1 cellular context compared by ENCODE assay signal in genomic region chr16:89711601-89712475, GRCh38.
TF ChIP-seq lines count a peak whose summit lies in the region.

No MANE protein-coding gene starts in this region.

TF ChIP-seq in K562, 482 proteins besides CTCF, POLR2A, EP300 and RAD21 (continued from another document and continues in another):
- TF ChIP-seq GABPB1 (CRISPR knock-in tag; IDR thresholded peaks at IDR 0.05) (no peak), E2F4 (CRISPR knock-in tag; IDR thresholded peaks at IDR 0.05; ENCODE audit: low read depth) (no peak), VEZF1 (CRISPR knock-in tag; IDR thresholded peaks at IDR 0.05) (peak; percentile 67), SLC30A9 (CRISPR knock-in tag; IDR thresholded peaks at IDR 0.05) (no peak), HDGF (IDR thresholded peaks at IDR 0.05) (no peak), ZNF589 (CRISPR knock-in tag; IDR thresholded peaks at IDR 0.05; ENCODE audit: low read depth) (no peak), PATZ1 (CRISPR knock-in tag; IDR thresholded peaks at IDR 0.05; ENCODE audit: borderline replicate concordance) (no peak), HIVEP1 (CRISPR knock-in tag; IDR thresholded peaks at IDR 0.05) (0 out of 2 replicates have a peak, but pooled peaks have one; percentile 10), PHB2 (IDR thresholded peaks at IDR 0.05; ENCODE audit: low read depth) (no peak), ZNF551 (CRISPR knock-in tag; IDR thresholded peaks at IDR 0.05) (no peak), THAP7 (CRISPR knock-in tag; IDR thresholded peaks at IDR 0.05) (no peak), PCBP2 (IDR thresholded peaks at IDR 0.05; ENCODE audit: low read depth, low read length, poor library complexity, severe bottlenecking) (no peak), THRA (IDR thresholded peaks at IDR 0.05) (no peak), TRIM24 (IDR thresholded peaks at IDR 0.05) (no peak), ZNF57 (CRISPR knock-in tag; IDR thresholded peaks at IDR 0.05) (no peak), ZNF3 (CRISPR knock-in tag; IDR thresholded peaks at IDR 0.05) (no peak), ZNF518B (CRISPR knock-in tag; IDR thresholded peaks at IDR 0.05) (no peak), DPF2 (IDR thresholded peaks at IDR 0.05) (no peak), TAF7 (tag; IDR thresholded peaks at IDR 0.05) (no peak), ARHGAP35 (IDR thresholded peaks at IDR 0.05; ENCODE audit: partially characterized antibody) (no peak), HINFP (tag; conservative IDR thresholded peaks at IDR 0.05; ENCODE audit: low read depth) (no peak), ZNF263 (CRISPR knock-in tag; IDR thresholded peaks at IDR 0.05; ENCODE audit: borderline replicate concordance) (0 out of 2 replicates have a peak, but pooled peaks have one; percentile 20), CBFA2T3 (IDR thresholded peaks at IDR 0.05) (no peak), ZNF445 (CRISPR knock-in tag; IDR thresholded peaks at IDR 0.05; ENCODE audit: low read depth) (no peak), ZNF253 (CRISPR knock-in tag; conservative IDR thresholded peaks at IDR 0.05) (no peak), POLR2AphosphoS5 (IDR thresholded peaks at IDR 0.05; ENCODE audit: control insufficient read depth, insufficient read depth, low read depth, low read length) (peak; percentile 84), ESRRB (CRISPR knock-in tag; IDR thresholded peaks at IDR 0.05; ENCODE audit: borderline replicate concordance) (no peak), ETS2 (tag; IDR thresholded peaks at IDR 0.05; ENCODE audit: borderline replicate concordance, poor library complexity, severe bottlenecking) (no peak), CREB3 (tag; conservative IDR thresholded peaks at IDR 0.05; ENCODE audit: low read depth) (no peak), WHSC1 (IDR thresholded peaks at IDR 0.05; ENCODE audit: low read length) (no peak), U2AF1 (optimal IDR thresholded peaks at IDR 0.05; ENCODE audit: low read depth, low read length) (no peak), ZNF655 (CRISPR knock-in tag; IDR thresholded peaks at IDR 0.05) (no peak), HLTF (IDR thresholded peaks at IDR 0.05) (no peak), FOXJ3 (CRISPR knock-in tag; IDR thresholded peaks at IDR 0.05) (no peak), ZNF280A (IDR thresholded peaks at IDR 0.05; ENCODE audit: low read depth, partially characterized antibody) (no peak), NR2F6 (CRISPR knock-in tag; IDR thresholded peaks at IDR 0.05) (no peak), ETV1 (tag; conservative IDR thresholded peaks at IDR 0.05; ENCODE audit: low read depth) (no peak), ZNF316 (IDR thresholded peaks at IDR 0.05) (no peak), SRSF7 (optimal IDR thresholded peaks at IDR 0.05; ENCODE audit: low read depth, low read length) (no peak), E2F6 (IDR thresholded peaks at IDR 0.05; ENCODE audit: borderline replicate concordance in 1 of 2, extremely low read depth in 1 of 2, insufficient read depth in 1 of 2, insufficient read length in 1 of 2, low read depth in 1 of 2, low read length in 1 of 2, poor library complexity in 1 of 2, severe bottlenecking in 1 of 2) (peak in 1 of 2 experiments; percentile 23), ZBTB1 (CRISPR knock-in tag; IDR thresholded peaks at IDR 0.05; ENCODE audit: borderline replicate concordance, low read depth) (no peak), SAFB (IDR thresholded peaks at IDR 0.05; ENCODE audit: borderline replicate concordance, low read depth, low read length) (no peak), HMG20B (CRISPR knock-in tag; IDR thresholded peaks at IDR 0.05) (no peak), STAG1 (CRISPR knock-in tag; IDR thresholded peaks at IDR 0.05; ENCODE audit: borderline replicate concordance) (no peak), ZNF408 (CRISPR knock-in tag; IDR thresholded peaks at IDR 0.05; ENCODE audit: low read depth) (no peak), TFAP4 (CRISPR knock-in tag; IDR thresholded peaks at IDR 0.05; ENCODE audit: borderline replicate concordance) (peak; percentile 56), ZNF766 (CRISPR knock-in tag; conservative IDR thresholded peaks at IDR 0.05) (no peak), BMI1 (IDR thresholded peaks at IDR 0.05; ENCODE audit: low read length) (no peak), MAFF (IDR thresholded peaks at IDR 0.05; ENCODE audit: low read length) (no peak)
